In the genomic region with DNA sequence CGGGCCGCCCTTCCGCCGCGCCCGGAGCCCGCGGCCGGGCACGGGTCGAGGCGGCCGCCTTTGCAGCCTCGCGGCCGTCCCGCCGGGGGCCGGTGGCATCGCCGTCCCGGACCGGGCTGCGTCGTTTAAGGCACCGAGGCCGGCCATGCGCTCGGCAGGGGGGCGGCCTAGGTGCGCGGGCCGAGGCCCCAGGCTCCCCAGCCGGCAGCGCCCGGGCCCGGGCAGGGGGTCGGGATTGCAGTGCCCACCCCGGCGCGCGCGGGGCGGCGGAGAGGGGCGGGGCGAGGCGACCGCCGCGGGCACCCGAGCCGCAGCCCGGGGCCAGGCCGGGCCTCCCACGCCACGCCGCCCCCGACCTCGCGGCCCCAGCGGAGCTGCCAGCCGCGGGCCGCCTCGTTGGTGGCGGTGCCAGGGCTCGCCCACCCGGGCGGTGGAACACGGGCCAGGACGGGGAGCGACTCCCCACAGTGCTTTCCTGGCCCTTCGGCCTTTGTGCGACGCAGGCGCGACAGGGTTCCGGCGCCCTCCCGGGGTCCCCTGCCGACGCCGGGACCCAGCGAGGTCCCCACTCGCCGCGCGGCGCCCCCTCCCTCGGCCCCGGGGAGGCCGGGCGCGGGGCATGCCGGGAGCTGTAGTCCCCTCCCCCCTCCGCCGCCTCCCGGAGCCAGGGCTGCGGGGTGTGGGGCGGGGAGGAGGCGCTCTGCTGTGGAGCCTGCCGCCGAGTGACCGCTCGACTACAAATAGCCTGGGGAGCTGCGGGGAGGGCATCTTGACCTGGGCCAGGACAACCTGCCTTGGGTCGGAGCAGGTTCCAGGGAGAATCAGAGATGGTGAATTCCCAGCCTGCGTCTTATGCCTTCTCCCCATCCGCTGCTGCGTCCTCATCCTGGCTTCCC, we compare ENCODE assay signal across 9 cellular contexts. TPM values are rescaled to one million over a fixed set of nuclear protein-coding genes. Genes with fewer than 3 reads are reported as not detected.
A peak's percentile ranks its signal among the peaks of the same experiment; 100 is the strongest.
DNase-seq lines count a peak whose midpoint lies in the region; ATAC-seq and TF ChIP-seq lines count a peak whose summit lies in the region.
"Had no signal": no experiment of that assay in that cellular context is flagged by ENCODE, and none has a peak within 500 bp of the region (broad histone marks: within the 10 kb centered on the region; RNA-seq: fewer than 3 reads in every experiment).

No MANE protein-coding gene starts in this region.

- BruUV-seq in PC-3 (replicated peaks; lab: Mats Ljungman, UMichigan), result no TSS peak

- POLR2A ChIA-PET in CD4-positive, alpha-beta T cell (lab: Charles Lee), result interaction anchor here (0.7 to 4.9 kb wide), 13 partner anchors 9 to 113 kb away, joined by 3 to 48 read pairs (median 4); a partner anchor contains a TSS
- POLR2A ChIA-PET in PC-3 (lab: Charles Lee; ENCODE audit: unreplicated experiment), result interaction anchor here (0.6 kb wide), 1 partner anchor 791 kb away, joined by 3 read pairs; no protein-coding TSS in a partner anchor

- no peaks in the 10 kb centered on the region for H3K27me3 Mint-ChIP-seq in CD4-positive, alpha-beta T cell

- intact Hi-C loops in CD4-positive, alpha-beta T cell (cut with DNase I, micrococcal nuclease), result loop anchor here in 1 of 2 experiments (5.0 to 10.0 kb wide), 3 partner anchors 92 to 791 kb away; a partner anchor contains a TSS
- intact Hi-C loops in PC-3 (cut with micrococcal nuclease), result loop anchor here (1.0 kb wide), 1 partner anchor 17 kb away; a partner anchor contains a TSS
- intact Hi-C loops in stomach (cut with DNase I; ENCODE audit: low total_unique reads), result no loop called here

- no peak for TF ChIP-seq RAD21 in neural cell (conservative IDR thresholded peaks at IDR 0.05)

- H3K9me3 ChIP-seq in CD4-positive, alpha-beta T cell (ENCODE audit: control insufficient read depth, low read length), result no peaks in the 10 kb centered on the region
- H3K9me3 ChIP-seq in PC-3 (ENCODE audit: low read length) (no peaks in the 10 kb centered on the region), neural cell (ENCODE audit: low read length) (no peaks in the 10 kb centered on the region), stomach (no peaks in the 10 kb centered on the region)

- peak overlapping the region; percentile 95 for H3K4me3 ChIP-seq in PC-3 (ENCODE audit: low read length)
- peak overlapping the region; percentile 91 for H3K4me3 ChIP-seq in neural cell (ENCODE audit: low read length)
- H3K4me3 ChIP-seq in stomach, result peak overlapping the region; percentile 77 to 98 (median 86)

- peak overlapping the region; percentile 95 for H3K4me3 Mint-ChIP-seq in CD4-positive, alpha-beta T cell

- H3K27me3 ChIP-seq in CD4-positive, alpha-beta T cell (ENCODE audit: control insufficient read depth, insufficient read depth, low read length), result no peaks in the 10 kb centered on the region
- no peaks in the 10 kb centered on the region for H3K27me3 ChIP-seq in PC-3 (ENCODE audit: low read length)
- no peaks in the 10 kb centered on the region for H3K27me3 ChIP-seq in neural cell (ENCODE audit: insufficient read depth, low read depth, low read length)
- H3K27me3 ChIP-seq in stomach, result peaks cover 0 to 6% (median 0%) of the 10 kb centered on the region in 3 donors

- DNase-seq in CD4-positive, alpha-beta T cell, result peak; percentile 46 to 77 (median 64)
- peak; percentile 49 for DNase-seq in PC-3
- DNase-seq in activated T-helper 9 cell treated with anti-CD3 and anti-CD28 coated beads, Interleukin-2, amount 50 U/mL, for 16 hours (ENCODE audit: low read depth), result peak; percentile 64
- DNase-seq in fibroblast of the conjunctiva (ENCODE audit: low read depth), result peak; percentile 21
- peak; percentile 84 for DNase-seq in stomach

- ATAC-seq in CD4-positive, alpha-beta T cell (ENCODE audit: poor library complexity), result peak; percentile 68
- ATAC-seq in GM19328 (IDR thresholded peaks at IDR 0.05; ENCODE audit: unreplicated experiment) (peak; percentile 54), HG03457 (IDR thresholded peaks at IDR 0.05; ENCODE audit: unreplicated experiment) (peak; percentile 49), PC-3 (peak; percentile 64)

- H3F3A ChIP-seq in PC-3 (ENCODE audit: low read length, unreplicated experiment) (no peaks in the 10 kb centered on the region), neural cell (ENCODE audit: insufficient read depth, low read length, poor library complexity, severe bottlenecking) (peaks cover 4% of the 10 kb centered on the region)

- peaks cover 40% of the 10 kb centered on the region for H3K79me2 ChIP-seq in PC-3 (ENCODE audit: low read length)
- H3K79me2 ChIP-seq in neural cell (replicated peaks; ENCODE audit: insufficient read depth, low read length), result peaks cover 22% of the 10 kb centered on the region

- no peaks in the 10 kb centered on the region for H3K9me3 Mint-ChIP-seq in CD4-positive, alpha-beta T cell

- peaks cover 34% of the 10 kb centered on the region for H3K4me1 Mint-ChIP-seq in CD4-positive, alpha-beta T cell (ENCODE audit: low read depth)

- H3K9ac ChIP-seq in PC-3 (ENCODE audit: low read length) (peak overlapping the region; percentile 62), neural cell (ENCODE audit: low read length) (peak overlapping the region; percentile 82)

- H3K36me3 ChIP-seq in PC-3 (ENCODE audit: low read depth, low read length) (peaks cover 40% of the 10 kb centered on the region), neural cell (ENCODE audit: insufficient read depth, low read length) (peaks cover 13% of the 10 kb centered on the region), stomach (peaks cover 22 to 37% (median 35%) of the 10 kb centered on the region in 4 donors)

- peaks cover 21% of the 10 kb centered on the region for H3K4me1 ChIP-seq in PC-3 (ENCODE audit: insufficient read depth, low read length)
- peaks cover 17 to 51% (median 40%) of the 10 kb centered on the region in 4 donors for H3K4me1 ChIP-seq in stomach

- CTCF ChIA-PET in CD4-positive, alpha-beta T cell (lab: Charles Lee), result interaction anchor here (1.2 to 3.5 kb wide), 4 partner anchors 11 to 113 kb away, joined by 3 to 15 read pairs (median 4); a partner anchor contains a TSS
- CTCF ChIA-PET in PC-3 (lab: Charles Lee), result no interaction called here

- no peaks in the 10 kb centered on the region for H3K9me2 ChIP-seq in PC-3 (replicated peaks; ENCODE audit: low read length)
- no peaks in the 10 kb centered on the region for H3K9me2 ChIP-seq in neural cell (ENCODE audit: insufficient read depth, low read length)

- H3K27ac Mint-ChIP-seq in CD4-positive, alpha-beta T cell, result peak overlapping the region; percentile 82

- H3K27ac ChIP-seq in CD4-positive, alpha-beta T cell (ENCODE audit: low read depth, low read length), result peak overlapping the region; percentile 22
- no peak overlapping the region for H3K27ac ChIP-seq in PC-3 (ENCODE audit: low read length)
- peak overlapping the region; percentile 72 for H3K27ac ChIP-seq in neural cell (ENCODE audit: low read length)
- peak overlapping the region; percentile 82 to 95 (median 91) for H3K27ac ChIP-seq in stomach

- no peak for TF ChIP-seq POLR2A in stomach (IDR thresholded peaks at IDR 0.05)

- 0 to 1% (median 1%) methylated on average over 40 to 111 of the region's 111 CpGs for WGBS in stomach, 5 donors

- TF ChIP-seq CTCF in CD4-positive, alpha-beta T cell (IDR thresholded peaks at IDR 0.05), result no peak
- TF ChIP-seq CTCF in PC-3 (conservative IDR thresholded peaks at IDR 0.05; ENCODE audit: low read depth, low read length) (no peak), neural cell (IDR thresholded peaks at IDR 0.05; ENCODE audit: poor library complexity, severe bottlenecking) (no peak), stomach (IDR thresholded peaks at IDR 0.05) (no peak)

- TF ChIP-seq EP300 in neural cell (conservative IDR thresholded peaks at IDR 0.05; ENCODE audit: poor library complexity, severe bottlenecking) (no peak), stomach (IDR thresholded peaks at IDR 0.05) (no peak)

- H3K4me2 ChIP-seq in PC-3 (ENCODE audit: low read length), result peak overlapping the region; percentile 98
- peak overlapping the region; percentile 97 for H3K4me2 ChIP-seq in neural cell (ENCODE audit: low read length)

- peaks cover 46% of the 10 kb centered on the region for H3K36me3 Mint-ChIP-seq in CD4-positive, alpha-beta T cell (ENCODE audit: low read depth)

- H2AFZ ChIP-seq in PC-3 (ENCODE audit: low read length) (peak overlapping the region; percentile 57; the same call in 1 of the 2 replicates), neural cell (ENCODE audit: low read depth, low read length) (peak overlapping the region; percentile 65)

- peaks cover 29% of the 10 kb centered on the region for H4K20me1 ChIP-seq in PC-3 (ENCODE audit: low read length)
- peaks cover 5% of the 10 kb centered on the region for H4K20me1 ChIP-seq in neural cell (ENCODE audit: insufficient read depth)

TF ChIP-seq in neural cell, 6 proteins besides CTCF, POLR2A, EP300 and RAD21:
- TF ChIP-seq EZH2 (IDR thresholded peaks at IDR 0.05; ENCODE audit: borderline replicate concordance, insufficient read depth, low read length, poor library complexity, severe bottlenecking) (no peak), MXI1 (conservative IDR thresholded peaks at IDR 0.05; ENCODE audit: poor library complexity, severe bottlenecking) (peak; percentile 71), POLR2AphosphoS5 (IDR thresholded peaks at IDR 0.05) (peak; percentile 67)
TF ChIP-seq in neural cell: peak in this region for 2.

RNA-seq across cellular contexts. Expression of a gene that starts 0.8 kb away (rescaled TPM):
- 10 to 100 TPM; 35.7 to 40.3 TPM for total RNA-seq in CD4-positive, alpha-beta T cell
- total RNA-seq in PC-3 (2014; rRNA removed), result 162 and 188 TPM in 2 replicates
- polyA plus RNA-seq in neural cell, result 102 and 112 TPM in 2 replicates
- polyA minus RNA-seq in neural cell, result 84.0 and 94.0 TPM in 2 replicates
- total RNA-seq in stomach, result 10 to 100 TPM; 25.3 to 57.2 (median 39.4) TPM
- 10 to 100 TPM; 46.9 to 51.4 (median 51.3) TPM for polyA plus RNA-seq in stomach

RNA-seq across cellular contexts. Expression of a gene that starts 16.9 kb away (rescaled TPM):
- total RNA-seq in CD4-positive, alpha-beta T cell, result 10 to 100 TPM; 61.3 to 68.5 TPM
- 12.8 and 13.8 TPM in 2 replicates for total RNA-seq in PC-3 (2014; rRNA removed)
- 21.6 and 22.2 TPM in 2 replicates for polyA plus RNA-seq in neural cell
- polyA minus RNA-seq in neural cell, result 20.5 and 25.1 TPM in 2 replicates
- 100 to 1,000 TPM in 3 of 5 donors, 10 to 100 TPM in 2; 19.1 to 208 (median 157) TPM for total RNA-seq in stomach
- polyA plus RNA-seq in stomach, result 10 to 100 TPM; 14.9 to 27.8 (median 26.3) TPM

RNA-seq across cellular contexts. Expression of a gene that starts 39.3 kb away (rescaled TPM):
- total RNA-seq in CD4-positive, alpha-beta T cell, result not detected
- not detected in 2 replicates for total RNA-seq in PC-3 (2014; rRNA removed)
- polyA plus RNA-seq in neural cell, result not detected in 2 replicates
- not detected in 2 replicates for polyA minus RNA-seq in neural cell
- 10 to 100 TPM in 1 of 5 donors, 1 to 10 TPM in 1, under 1 TPM in 1, not detected in 2; 0.92 to 24.3 (median 4.7) TPM for total RNA-seq in stomach
- under 1 TPM; 0.31 to 0.87 (median 0.63) TPM for polyA plus RNA-seq in stomach
- total RNA-seq: glomerular endothelial cell had no signal

Comparison
In these comparisons a context has a peak if more than half of its experiments do, and no peak if none do; other contexts are left out.
1. DNase-seq: peak in every context shown above with its lines; median percentile 84 in stomach; 64 in activated T-helper 9 cell treated with anti-CD3 and anti-CD28 coated beads, Interleukin-2, amount 50 U/mL, for 16 hours; 64 in CD4-positive, alpha-beta T cell; 49 in PC-3; 21 in fibroblast of the conjunctiva.